ENCODE assay signal across 11 cellular contexts in genomic region chr2:46982356-46983064, GRCh38. TPM values are rescaled to one million over a fixed set of nuclear protein-coding genes. Genes with fewer than 3 reads are reported as not detected.
DNase-seq lines count a peak whose midpoint lies in the region; ATAC-seq and TF ChIP-seq lines count a peak whose summit lies in the region.
"Had no signal": no experiment of that assay in that cellular context is flagged by ENCODE, and none has a peak within 500 bp of the region (broad histone marks: within the 10 kb centered on the region; RNA-seq: fewer than 3 reads in every experiment).

No MANE protein-coding gene starts in this region.

- H3K27ac ChIP-seq in KMS-11: peak overlapping the region; percentile 76
- peak overlapping the region; percentile 89 to 96 (median 94) for H3K27ac ChIP-seq in body of pancreas
- H3K27ac ChIP-seq: 22Rv1 had no signal

- DNase-seq in DMS53 (lab: John Stamatoyannopoulos, UW) (peak; percentile 15), DMS53 treated with DMSO at 0.1 percent for 48 hours (lab: John Stamatoyannopoulos, UW; ENCODE audit: unreplicated experiment) (no peak), body of pancreas (no peak), DMS 273 treated with DMSO at 0.1 percent for 48 hours (lab: John Stamatoyannopoulos, UW) (no peak)
- DNase-seq in stimulated activated effector memory CD8-positive, alpha-beta T cell treated with anti-CD3 and anti-CD28 coated beads, Interleukin-12 subunit alpha, Interleukin-12 subunit beta, amount 100 ng/mL, for 72 hours (ENCODE audit: low spot score in 2 of 2): no peak
- DNase-seq: hippocampal formation, NCI-H1105 treated with DMSO at 0.1 percent for 48 hours had no signal

- no peaks in the 10 kb centered on the region for H3K9me3 ChIP-seq in body of pancreas

- H3K4me2 ChIP-seq in KMS-11: peak overlapping the region; percentile 78

- no peak overlapping the region; the same call in 1 of the 2 replicates for H3K9ac ChIP-seq in KMS-11

- peaks cover 4% of the 10 kb centered on the region; the same call in 1 of the 2 replicates for H3K79me2 ChIP-seq in KMS-11 (ENCODE audit: insufficient read depth, low read depth)

- no peaks in the 10 kb centered on the region for H3K27me3 ChIP-seq in KMS-11 (ENCODE audit: insufficient read depth, low read depth)
- no peaks in the 10 kb centered on the region for H3K27me3 ChIP-seq in body of pancreas

- H3K4me1 ChIP-seq in KMS-11 (ENCODE audit: low read depth, poor library complexity, severe bottlenecking): peaks cover 69% of the 10 kb centered on the region
- peaks cover 76% of the 10 kb centered on the region for H3K4me1 ChIP-seq in body of pancreas

- no peaks in the 10 kb centered on the region; the same call in 1 of the 2 replicates for H3K36me3 ChIP-seq in KMS-11 (ENCODE audit: insufficient read depth)
- peaks cover 0 to 9% of the 10 kb centered on the region in 2 donors for H3K36me3 ChIP-seq in body of pancreas (replicated peaks in 1 of 2; ENCODE audit: insufficient read depth in 1 of 2, low read depth in 2 of 2)

- no peak for TF ChIP-seq POLR2A in body of pancreas (IDR thresholded peaks at IDR 0.05)

- peaks cover 74% of the 10 kb centered on the region for H3K4me1 Mint-ChIP-seq in stimulated activated effector memory CD8-positive, alpha-beta T cell treated with anti-CD3 and anti-CD28 coated beads, Interleukin-12 subunit alpha, Interleukin-12 subunit beta, amount 100 ng/mL, for 72 hours

- H3K9me3 Mint-ChIP-seq in stimulated activated effector memory CD8-positive, alpha-beta T cell treated with anti-CD3 and anti-CD28 coated beads, Interleukin-12 subunit alpha, Interleukin-12 subunit beta, amount 100 ng/mL, for 72 hours: no peaks in the 10 kb centered on the region

- 90% methylated on average over 5 of the region's 5 CpGs for WGBS in body of pancreas, 2 donors

- no peak overlapping the region for H2AFZ ChIP-seq in KMS-11 (ENCODE audit: low read depth)

- no peak overlapping the region for H3K4me3 Mint-ChIP-seq in stimulated activated effector memory CD8-positive, alpha-beta T cell treated with anti-CD3 and anti-CD28 coated beads, Interleukin-12 subunit alpha, Interleukin-12 subunit beta, amount 100 ng/mL, for 72 hours

- H4K20me1 ChIP-seq in KMS-11 (ENCODE audit: insufficient read depth): no peaks in the 10 kb centered on the region

- TF ChIP-seq CTCF in KMS-11 (conservative IDR thresholded peaks at IDR 0.05; ENCODE audit: low read depth, low read length) (no peak), body of pancreas (IDR thresholded peaks at IDR 0.05) (no peak)

- peak overlapping the region; percentile 94 for H3K27ac Mint-ChIP-seq in stimulated activated effector memory CD8-positive, alpha-beta T cell treated with anti-CD3 and anti-CD28 coated beads, Interleukin-12 subunit alpha, Interleukin-12 subunit beta, amount 100 ng/mL, for 72 hours

- H3K4me3 ChIP-seq in KMS-11 (IDR thresholded peaks at IDR 0.05; ENCODE audit: insufficient read depth, low read depth, low read length): no peak overlapping the region
- H3K4me3 ChIP-seq in body of pancreas: no peak overlapping the region

- ATAC-seq in body of pancreas (no peak), GM19467 (IDR thresholded peaks at IDR 0.05; ENCODE audit: unreplicated experiment) (no peak), GM18517 (IDR thresholded peaks at IDR 0.05; ENCODE audit: unreplicated experiment) (no peak)
- no peak for ATAC-seq in stimulated activated effector memory CD8-positive, alpha-beta T cell treated with anti-CD3 and anti-CD28 coated beads, Interleukin-12 subunit alpha, Interleukin-12 subunit beta, amount 100 ng/mL, for 72 hours

- peaks cover 67% of the 10 kb centered on the region for H3K36me3 Mint-ChIP-seq in stimulated activated effector memory CD8-positive, alpha-beta T cell treated with anti-CD3 and anti-CD28 coated beads, Interleukin-12 subunit alpha, Interleukin-12 subunit beta, amount 100 ng/mL, for 72 hours

- intact Hi-C loops in body of pancreas (cut with DNase I): no loop called here

RNA-seq across cellular contexts. Expression of gene TTC7A, which starts 41.5 kb away (rescaled TPM):
- total RNA-seq in body of pancreas: 10 to 100 TPM; 33.5 to 51.7 TPM
